Comparison of ENCODE assay signal across 19 cellular contexts in the genomic region with DNA sequence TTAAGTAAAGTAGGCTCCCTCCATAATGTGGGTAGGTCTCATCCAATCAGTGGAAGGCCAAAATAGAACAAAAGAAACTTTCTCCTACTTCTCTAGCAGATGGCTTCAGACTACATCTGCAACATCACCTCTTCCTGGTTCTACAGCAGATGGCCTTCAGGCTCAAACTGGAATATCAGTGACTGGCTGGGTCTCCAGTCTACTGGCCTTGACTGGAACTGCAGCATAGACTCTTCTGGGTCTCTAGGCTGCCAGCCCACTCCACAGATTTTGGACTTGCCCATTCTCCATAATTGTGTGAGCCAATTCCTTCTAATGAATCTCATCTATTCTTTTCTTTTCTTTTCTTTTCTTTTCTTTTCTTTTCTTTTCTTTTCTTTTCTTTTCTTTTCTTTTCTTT.
"Had no signal": no experiment of that assay in that cellular context is flagged by ENCODE, and none has a peak within 500 bp of the region (broad histone marks: within the 10 kb centered on the region; RNA-seq: fewer than 3 reads in every experiment).

No MANE protein-coding gene starts in this region.

- H3K27ac ChIP-seq: breast epithelium, esophagus muscularis mucosa, parathyroid adenoma, thyroid gland, uterus had no signal

- H3K4me3 ChIP-seq: breast epithelium, esophagus muscularis mucosa, thyroid gland, uterus had no signal

- DNase-seq: activated CD4-positive, alpha-beta T cell treated with anti-CD3 and anti-CD28 coated beads, Interleukin-2, amount 50 U/mL, for 4 hours; activated CD4-positive, CD25-positive, alpha-beta regulatory T cell treated with anti-CD3 and anti-CD28 coated beads, Interleukin-2, amount 50 U/mL, for 72 hours; activated naive CD4-positive, alpha-beta T cell treated with Interleukin-2 at 50 U/mL for 16 hours; aorta; foreskin fibroblast; glutamatergic neuron; hypothalamus; kidney; mesenchymal stem cell; naive thymus-derived CD8-positive, alpha-beta T cell; stimulated activated CD4-positive, alpha-beta T cell treated with anti-CD3 and anti-CD28 coated beads, Interleukin-12 subunit alpha, Interleukin-12 subunit beta, amount 100 ng/mL, for 4 hours; T1000; thyroid gland; uterus had no signal

- H2AFZ ChIP-seq: parathyroid adenoma had no signal

- H3K9ac ChIP-seq: parathyroid adenoma had no signal

- H3K79me2 ChIP-seq: parathyroid adenoma had no signal

- H3K9me3 ChIP-seq: breast epithelium, esophagus muscularis mucosa, thyroid gland, uterus had no signal

- H3K4me1 ChIP-seq: breast epithelium, parathyroid adenoma, uterus had no signal

- H3K36me3 ChIP-seq: breast epithelium, esophagus muscularis mucosa, thyroid gland, uterus had no signal

- H3K27me3 ChIP-seq: breast epithelium, esophagus muscularis mucosa, thyroid gland, uterus had no signal

- ATAC-seq: activated T-helper 17 cell treated with anti-CD3 and anti-CD28 coated beads, Interleukin-2, amount 50 U/mL, for 72 hours; naive thymus-derived CD8-positive, alpha-beta T cell; stimulated activated effector memory CD8-positive, alpha-beta T cell treated with anti-CD3 and anti-CD28 coated beads, Interleukin-12 subunit alpha, Interleukin-12 subunit beta, amount 100 ng/mL, for 72 hours had no signal
